ENCODE assay signal across 5 cellular contexts in genomic region chr17:31771328-31771727, GRCh38.
A peak's percentile ranks its signal among the peaks of the same experiment; 100 is the strongest.
DNase-seq lines count a peak whose midpoint lies in the region; ATAC-seq, FAIRE-seq and TF ChIP-seq lines count a peak whose summit lies in the region.
"Not testable (repeated sequence)": the region's sequence is repeated elsewhere in the genome, so short reads cannot be mapped to it uniquely, and the experiment has no call there.

No MANE protein-coding gene starts in this region.

- not testable (repeated sequence) for DNase-seq in A549 (ENCODE audit: low read depth in 1 of 2, low spot score in 1 of 2); PC-9; K562 (ENCODE audit: extremely low read depth in 1 of 4, low spot score in 3 of 4); HepG2 (ENCODE audit: low spot score)

- CTCF ChIA-PET in A549 (lab: Yijun Ruan, JAX) = interaction anchor here (0.9 to 2.0 kb wide), 2 partner anchors 10 to 71 kb away, joined by 3 to 6 read pairs; no protein-coding TSS in a partner anchor
- CTCF ChIA-PET in PC-9 (lab: Charles Lee); K562 (lab: Yijun Ruan, JAX; ENCODE audit: low intra/inter-chr PET ratio); HepG2 (lab: Yijun Ruan, JAX; ENCODE audit: low intra/inter-chr PET ratio, low total read pairs): not testable (repeated sequence)

- TF ChIP-seq EP300 in A549 (IDR thresholded peaks at IDR 0.05); K562 (IDR thresholded peaks at IDR 0.05; ENCODE audit: low read length); HepG2 (IDR thresholded peaks at IDR 0.05; ENCODE audit: low read depth in 2 of 2, low read length in 2 of 2); HepG2 (CRISPR knock-in tag; IDR thresholded peaks at IDR 0.05; ENCODE audit: borderline replicate concordance): not testable (repeated sequence)

- in situ Hi-C loops in K562 (cut with MboI); HepG2 (cut with HindIII; ENCODE audit: extremely low pct_ligation_motif_present, low pct_unique_long_range_greater_than_20kb): not testable (repeated sequence)

- POLR2A ChIA-PET in A549 (lab: Yijun Ruan, JAX); K562 (lab: Yijun Ruan, JAX); HepG2 (lab: Yijun Ruan, JAX): not testable (repeated sequence)
- POLR2A ChIA-PET in PC-9 (lab: Charles Lee; ENCODE audit: unreplicated experiment) = interaction anchor here (0.6 kb wide), 1 partner anchor 22 kb away, joined by 8 read pairs; no protein-coding TSS in a partner anchor

- H4K20me1 ChIP-seq in PC-9 (ENCODE audit: insufficient read depth); K562 (replicated peaks; ENCODE audit: control insufficient read depth, insufficient read depth, low read length); HepG2 (ENCODE audit: insufficient read depth, low read length): not testable (repeated sequence)

- not testable (repeated sequence) for TF ChIP-seq POLR2A in A549 (IDR thresholded peaks at IDR 0.05; ENCODE audit: low read length); K562 (conservative IDR thresholded peaks at IDR 0.05); HepG2 (IDR thresholded peaks at IDR 0.05; ENCODE audit: insufficient read depth in 1 of 2, low read depth in 2 of 2, low read length in 2 of 2)

- TF ChIP-seq RAD21 in A549 (conservative IDR thresholded peaks at IDR 0.05 in 1 of 2, IDR thresholded peaks at IDR 0.05 in 1 of 2); K562 (CRISPR knock-in tag; conservative IDR thresholded peaks at IDR 0.05 in 1 of 2, IDR thresholded peaks at IDR 0.05 in 1 of 2); HepG2 (CRISPR knock-in tag; IDR thresholded peaks at IDR 0.05): not testable (repeated sequence)

- not testable (repeated sequence) for H3K27ac ChIP-seq in A549; K562 (ENCODE audit: extremely low read depth, low read depth, low read length); HepG2 (ENCODE audit: extremely low read length, insufficient read depth, low read length)
- peak overlapping the region; percentile 22; the same call in 1 of the 2 replicates for H3K27ac ChIP-seq in PC-9
- H3K27ac ChIP-seq in neutrophil = peak overlapping the region; percentile 80

- not testable (repeated sequence) for BruUV-seq in PC-9 (replicated peaks; lab: Mats Ljungman, UMichigan); K562 (replicated peaks; lab: Mats Ljungman, UMichigan); HepG2 (replicated peaks; lab: Mats Ljungman, UMichigan)

- H3K9me2 ChIP-seq in PC-9 (ENCODE audit: insufficient read depth) = not testable (repeated sequence)

- not testable (repeated sequence) for H3K4me1 ChIP-seq in A549; K562 (replicated peaks in 1 of 2; ENCODE audit: control insufficient read depth in 2 of 2, insufficient read depth in 2 of 2, low read length in 2 of 2); HepG2 (ENCODE audit: insufficient read depth, low read length)
- H3K4me1 ChIP-seq in PC-9 (replicated peaks; ENCODE audit: insufficient read depth) (peaks cover 16% of the 10 kb centered on the region), neutrophil (ENCODE audit: control insufficient read depth in 1 of 2, insufficient read depth in 1 of 2, low read depth in 1 of 2, low read length in 1 of 2) (peaks cover 37 to 41% of the 10 kb centered on the region in 2 experiments)

- H3K9me1 ChIP-seq in K562 (ENCODE audit: control insufficient read depth, insufficient read depth, low read length) = not testable (repeated sequence)

- intact Hi-C loops in PC-9 (cut with micrococcal nuclease; ENCODE audit: unreplicated experiment); K562 (cut with micrococcal nuclease); HepG2 (cut with micrococcal nuclease; ENCODE audit: unreplicated experiment): not testable (repeated sequence)

- not testable (repeated sequence) for H3K9ac ChIP-seq in K562 (ENCODE audit: insufficient read depth in 1 of 2, low read depth in 2 of 2, low read length in 2 of 2); HepG2 (ENCODE audit: insufficient read depth, low read depth, low read length)

- not testable (repeated sequence) for H3K36me3 ChIP-seq in PC-9 (ENCODE audit: low read depth); K562 (ENCODE audit: control insufficient read depth, insufficient read depth, low read length); HepG2 (replicated peaks in 1 of 2; ENCODE audit: control insufficient read depth in 1 of 2, insufficient read depth in 2 of 2, low read length in 2 of 2); neutrophil

- ATAC-seq in A549, K562, HepG2: not testable (repeated sequence)

- not testable (repeated sequence) for H3K9me3 ChIP-seq in A549; PC-9 (ENCODE audit: insufficient read depth, low read depth); K562 (replicated peaks; ENCODE audit: control insufficient read depth, insufficient read depth, low read depth, low read length); HepG2 (ENCODE audit: low read length); neutrophil

- TF ChIP-seq CTCF in A549 (IDR thresholded peaks at IDR 0.05); PC-9 (conservative IDR thresholded peaks at IDR 0.05); K562 (IDR thresholded peaks at IDR 0.05 in 2 of 3, conservative IDR thresholded peaks at IDR 0.05 in 1 of 3; ENCODE audit: insufficient read depth in 2 of 3, low read depth in 1 of 3, low read length in 3 of 3); HepG2 (CRISPR knock-in tag; IDR thresholded peaks at IDR 0.05); neutrophil (IDR thresholded peaks at IDR 0.05): not testable (repeated sequence)

- FAIRE-seq in A549 (lab: Jason Lieb, UNC); K562 (lab: Jason Lieb, UNC); HepG2 (lab: Jason Lieb, UNC): not testable (repeated sequence)

- not testable (repeated sequence) for H2AFZ ChIP-seq in PC-9; HepG2 (ENCODE audit: low read length)
- H2AFZ ChIP-seq in K562 (ENCODE audit: low read depth, low read length) = peak overlapping the region; percentile 74; the same call in 1 of the 2 replicates

- not testable (repeated sequence) for H3K4me2 ChIP-seq in A549; K562 (ENCODE audit: insufficient read depth, low read length); HepG2 (ENCODE audit: low read depth, low read length)
- peak overlapping the region; percentile 21; the same call in 1 of the 2 replicates for H3K4me2 ChIP-seq in PC-9

- 96% methylated on average over 3 of the region's 3 CpGs for WGBS in A549 (ENCODE audit: missing lambda C conversion rate)
- 20% methylated on average over 2 of the region's 3 CpGs for WGBS in K562 (ENCODE audit: insufficient coverage, low coverage, missing lambda C conversion rate)
- WGBS in HepG2 (ENCODE audit: low lambda C conversion rate) = 66% methylated on average over 3 of the region's 3 CpGs

- H3K27me3 ChIP-seq in PC-9 (ENCODE audit: insufficient read depth, low read depth); HepG2 (ENCODE audit: control insufficient read depth in 1 of 2, insufficient read depth in 2 of 2, low read length in 2 of 2); neutrophil: not testable (repeated sequence)
- H3K27me3 ChIP-seq in K562 (ENCODE audit: control insufficient read depth in 2 of 2, insufficient read depth in 2 of 2, low read length in 2 of 2) = peaks cover 2 to 13% of the 10 kb centered on the region in 2 experiments; a peak in 2 of 5 replicates

- H3K4me3 ChIP-seq in A549; PC-9; K562; HepG2 (replicated peaks in 1 of 3; ENCODE audit: insufficient read depth in 1 of 3, low read depth in 2 of 3, low read length in 3 of 3); neutrophil (ENCODE audit: low read depth in 1 of 2, low read length in 1 of 2): not testable (repeated sequence)

- H3F3A ChIP-seq in PC-9 (ENCODE audit: insufficient read depth, low read depth) = not testable (repeated sequence)

- not testable (repeated sequence) for H3K79me2 ChIP-seq in PC-9 (ENCODE audit: low read depth); K562 (ENCODE audit: control insufficient read depth, insufficient read depth, low read length); HepG2 (ENCODE audit: insufficient read depth, low read length)

TF ChIP-seq in A549, 52 proteins besides CTCF, POLR2A, EP300 and RAD21:
- TF ChIP-seq MAFK (IDR thresholded peaks at IDR 0.05; ENCODE audit: partially characterized antibody) = peak; percentile 40

TF ChIP-seq in K562, 482 proteins besides CTCF, POLR2A, EP300 and RAD21:
- TF ChIP-seq ASH1L (IDR thresholded peaks at IDR 0.05; ENCODE audit: borderline replicate concordance, low read depth, partially characterized antibody) = peak; percentile 47
- TF ChIP-seq ZNF316 (IDR thresholded peaks at IDR 0.05) = peak; percentile 83
- peak; percentile 55 for TF ChIP-seq C11orf30 (IDR thresholded peaks at IDR 0.05; ENCODE audit: low read depth)
- peak in 1 of 2 experiments; percentile 60; a peak in 1 of 4 replicates for TF ChIP-seq SRF (CRISPR knock-in tag; IDR thresholded peaks at IDR 0.05)
- peak; percentile 75 for TF ChIP-seq NFYB (IDR thresholded peaks at IDR 0.05; ENCODE audit: extremely low read depth, insufficient read length)

TF ChIP-seq in HepG2, 621 proteins besides CTCF, POLR2A, EP300 and RAD21:
- TF ChIP-seq NFYB (CRISPR knock-in tag; IDR thresholded peaks at IDR 0.05) (peak; percentile 45), NFYC (CRISPR knock-in tag; IDR thresholded peaks at IDR 0.05) (0 out of 2 replicates have a peak, but pooled peaks have one; percentile 12)
